Comparison of ENCODE assay signal across 8 cellular contexts in genomic region chr3:36700537-36701248, GRCh38.
DNase-seq lines count a peak whose midpoint lies in the region; ATAC-seq and TF ChIP-seq lines count a peak whose summit lies in the region.

No MANE protein-coding gene starts in this region.

- DNase-seq in GM10248 (ENCODE audit: extremely low spot score) (peak; percentile 53), HUDEP-2 (lab: John Stamatoyannopoulos, UW; ENCODE audit: unreplicated experiment in 76 of 76) (peak in 42 of 76 experiments; percentile 2 to 54 (median 18)), NOMO-1 (lab: John Stamatoyannopoulos, UW; ENCODE audit: unreplicated experiment in 2 of 2) (peak; percentile 41 to 46), heart right ventricle (peak; percentile 16 to 42), retina (peak; percentile 78), posterior vena cava (ENCODE audit: low spot score) (no peak)
- DNase-seq in activated naive CD8-positive, alpha-beta T cell treated with anti-CD3 and anti-CD28 coated beads for 36 hours: peak; percentile 47

- no peaks in the 10 kb centered on the region for H3K4me1 Mint-ChIP-seq in activated naive CD8-positive, alpha-beta T cell treated with anti-CD3 and anti-CD28 coated beads for 36 hours

- TF ChIP-seq CTCF in GM10248 (IDR thresholded peaks at IDR 0.05; ENCODE audit: control extremely low read depth, extremely low read depth, low read depth, missing control alignments): peak; percentile 90
- TF ChIP-seq CTCF in heart right ventricle (IDR thresholded peaks at IDR 0.05): peak; percentile 48 to 88 (median 79)

- ATAC-seq in GM21619 (IDR thresholded peaks at IDR 0.05; ENCODE audit: unreplicated experiment) (peak; percentile 86), heart right ventricle (peak in 5 of 8 donors; percentile 67 to 79 (median 74))

- CTCF ChIA-PET in GM10248 (lab: Yijun Ruan, JAX): interaction anchor here (0.9 to 2.3 kb wide), 7 partner anchors 8 to 747 kb away, joined by 3 to 15 read pairs (median 3); no protein-coding TSS in a partner anchor

- POLR2A ChIA-PET in GM10248 (lab: Yijun Ruan, JAX): interaction anchor here (0.6 kb wide), 1 partner anchor 325 kb away, joined by 3 read pairs; no protein-coding TSS in a partner anchor

- H3K27ac ChIP-seq in heart right ventricle: no peak overlapping the region

- no peaks in the 10 kb centered on the region for H3K9me3 ChIP-seq in heart right ventricle

- H3K36me3 ChIP-seq in heart right ventricle: no peaks in the 10 kb centered on the region

- H3K27me3 Mint-ChIP-seq in activated naive CD8-positive, alpha-beta T cell treated with anti-CD3 and anti-CD28 coated beads for 36 hours: no peaks in the 10 kb centered on the region

- H3K27me3 ChIP-seq in heart right ventricle: no peaks in the 10 kb centered on the region

- intact Hi-C loops in heart right ventricle (cut with DNase I): loop anchor here (2.0 to 5.0 kb wide), 3 partner anchors 732 to 734 kb away; no protein-coding TSS in a partner anchor
- intact Hi-C loops in posterior vena cava (cut with DNase I): loop anchor here (5.0 to 10.0 kb wide), 2 partner anchors 726 to 733 kb away; no protein-coding TSS in a partner anchor

- no peak overlapping the region for H3K27ac Mint-ChIP-seq in activated naive CD8-positive, alpha-beta T cell treated with anti-CD3 and anti-CD28 coated beads for 36 hours

- H3K4me1 ChIP-seq in heart right ventricle: no peaks in the 10 kb centered on the region

- H3K9me3 Mint-ChIP-seq in activated naive CD8-positive, alpha-beta T cell treated with anti-CD3 and anti-CD28 coated beads for 36 hours: no peaks in the 10 kb centered on the region

- H3K4me3 Mint-ChIP-seq in activated naive CD8-positive, alpha-beta T cell treated with anti-CD3 and anti-CD28 coated beads for 36 hours: no peak overlapping the region

- H3K4me3 ChIP-seq in heart right ventricle: no peak overlapping the region

- 1 to 2% methylated on average over 3 of the region's 3 CpGs for WGBS in heart right ventricle, 2 donors

- H3K36me3 Mint-ChIP-seq in activated naive CD8-positive, alpha-beta T cell treated with anti-CD3 and anti-CD28 coated beads for 36 hours: no peaks in the 10 kb centered on the region
